11 cellular contexts compared by ENCODE assay signal in genomic region chr12:779745-780734, GRCh38. TPM values are rescaled to one million over a fixed set of nuclear protein-coding genes. Genes with fewer than 3 reads are reported as not detected.
A peak's percentile ranks its signal among the peaks of the same experiment; 100 is the strongest.
DNase-seq lines count a peak whose midpoint lies in the region; ATAC-seq and TF ChIP-seq lines count a peak whose summit lies in the region.
"Had no signal": no experiment of that assay in that cellular context is flagged by ENCODE, and none has a peak within 500 bp of the region (broad histone marks: within the 10 kb centered on the region; RNA-seq: fewer than 3 reads in every experiment).

No MANE protein-coding gene starts in this region.

- intact Hi-C loops in PC-3 (cut with micrococcal nuclease), result no loop called here

- peak; percentile 20 for DNase-seq in NOMO-1 treated with DMSO at 0.1 percent for 48 hours (lab: John Stamatoyannopoulos, UW; ENCODE audit: unreplicated experiment)
- no peak for DNase-seq in NOMO-1 (lab: John Stamatoyannopoulos, UW; ENCODE audit: unreplicated experiment in 2 of 2)
- DNase-seq in PC-3, result peak; percentile 42
- DNase-seq in epithelial cell of prostate (ENCODE audit: low read depth, low spot score), result no peak
- peak; percentile 11 for DNase-seq in retina
- DNase-seq in NCI-H2107 treated with DMSO at 0.1 percent for 48 hours (lab: John Stamatoyannopoulos, UW; ENCODE audit: unreplicated experiment), result no peak
- no peak for DNase-seq in NCI-H1048 (lab: John Stamatoyannopoulos, UW)
- DNase-seq: 8988T; NK-92 treated with Interleukin-12 subunit alpha and Interleukin-12 subunit beta, amount 100 ng/mL, for 24 hours had no signal

- H4K20me1 ChIP-seq in PC-3 (ENCODE audit: low read length), result peaks cover 41% of the 10 kb centered on the region

- CTCF ChIA-PET in PC-3 (lab: Charles Lee), result no interaction called here

- H3K4me2 ChIP-seq in PC-3 (ENCODE audit: low read length), result peak overlapping the region; percentile 57

- H3K79me2 ChIP-seq in PC-3 (ENCODE audit: low read length), result peaks cover 95% of the 10 kb centered on the region

- no peaks in the 10 kb centered on the region for H3K27me3 ChIP-seq in PC-3 (ENCODE audit: low read length)

- H3F3A ChIP-seq in PC-3 (ENCODE audit: low read length, unreplicated experiment), result no peaks in the 10 kb centered on the region

- BruUV-seq in PC-3 (replicated peaks; lab: Mats Ljungman, UMichigan), result no TSS peak

- H3K9me3 ChIP-seq in PC-3 (ENCODE audit: low read length), result no peaks in the 10 kb centered on the region
- H3K9me3 ChIP-seq: HAP-1 had no signal

- POLR2A ChIA-PET in PC-3 (lab: Charles Lee; ENCODE audit: unreplicated experiment), result no interaction called here

- no peaks in the 10 kb centered on the region for H3K36me3 ChIP-seq in PC-3 (ENCODE audit: low read depth, low read length)
- H3K36me3 ChIP-seq: HAP-1 had no signal

- no peaks in the 10 kb centered on the region for H3K9me2 ChIP-seq in PC-3 (replicated peaks; ENCODE audit: low read length)

- H3K4me3 ChIP-seq in PC-3 (ENCODE audit: low read length), result no peak overlapping the region
- H3K4me3 ChIP-seq: HAP-1 had no signal

- H2AFZ ChIP-seq in PC-3 (ENCODE audit: low read length), result no peak overlapping the region

- H3K9ac ChIP-seq in PC-3 (ENCODE audit: low read length), result no peak overlapping the region

- TF ChIP-seq CTCF in PC-3 (conservative IDR thresholded peaks at IDR 0.05; ENCODE audit: low read depth, low read length), result no peak

- peak overlapping the region; percentile 19; the same call in 1 of the 2 replicates for H3K27ac ChIP-seq in PC-3 (ENCODE audit: low read length)
- H3K27ac ChIP-seq in epithelial cell of prostate, result peak overlapping the region; percentile 51

- peak; percentile 44 for ATAC-seq in PC-3
- no peak for ATAC-seq in HG03469 (IDR thresholded peaks at IDR 0.05; ENCODE audit: unreplicated experiment)

- peaks cover 41% of the 10 kb centered on the region for H3K4me1 ChIP-seq in PC-3 (ENCODE audit: insufficient read depth, low read length)

RNA-seq across cellular contexts. Expression of gene WNK1, which starts 27.7 kb away (rescaled TPM):
- total RNA-seq in PC-3 (2014; rRNA removed), result 44.5 and 69.3 TPM in 2 replicates

Comparison
In these comparisons a context has a peak if more than half of its experiments do, and no peak if none do; other contexts are left out.
1. DNase-seq: peak in NOMO-1 treated with DMSO at 0.1 percent for 48 hours (single experiment), PC-3 (single experiment) and retina (single experiment); none in NOMO-1 (0 of 2), epithelial cell of prostate (single experiment), NCI-H2107 treated with DMSO at 0.1 percent for 48 hours (single experiment) and NCI-H1048 (single experiment).